Comparison of ENCODE assay signal across 19 cellular contexts in genomic region chr4:10086506-10087120, GRCh38. TPM values are rescaled to one million over a fixed set of nuclear protein-coding genes. Genes with fewer than 3 reads are reported as not detected.
DNase-seq lines count a peak whose midpoint lies in the region; ATAC-seq and TF ChIP-seq lines count a peak whose summit lies in the region.
"Had no signal": no experiment of that assay in that cellular context is flagged by ENCODE, and none has a peak within 500 bp of the region (broad histone marks: within the 10 kb centered on the region; RNA-seq: fewer than 3 reads in every experiment).

No MANE protein-coding gene starts in this region.

- H3K79me1 ChIP-seq in mesenchymal stem cell (replicated peaks; ENCODE audit: low read length, poor library complexity, severe bottlenecking) = peaks cover 20% of the 10 kb centered on the region
- no peaks in the 10 kb centered on the region for H3K79me1 ChIP-seq in trophoblast cell (ENCODE audit: low read length)

- TF ChIP-seq EP300 in gastroesophageal sphincter (IDR thresholded peaks at IDR 0.05) = no peak

- no peak overlapping the region for H3K23ac ChIP-seq in mesenchymal stem cell (ENCODE audit: low read length in 2 of 2)
- no peak overlapping the region for H3K23ac ChIP-seq in trophoblast cell (ENCODE audit: low read length)

- DNase-seq in Right ventricle myocardium inferior (ENCODE audit: missing footprints) (peak; percentile 39), right atrium auricular region (ENCODE audit: low spot score) (no peak), mesenchymal stem cell (no peak), trophoblast cell (no peak), colonic mucosa (no peak)
- no peak for DNase-seq in stimulated activated naive CD8-positive, alpha-beta T cell treated with anti-CD3 and anti-CD28 coated beads, Interleukin-15, amount 100 ng/mL, for 72 hours
- DNase-seq: activated CD4-positive, alpha-beta T cell treated with anti-CD3 and anti-CD28 coated beads for 4 hours; activated effector memory CD4-positive, alpha-beta T cell treated with Interleukin-2 at 50 U/mL for 16 hours; erythroblast; foreskin melanocyte; NCI-H1417 treated with DMSO at 0.1 percent for 48 hours; NCI-H524 treated with DMSO at 0.1 percent for 48 hours; retina; RPMI8226 had no signal

- no peaks in the 10 kb centered on the region for H3K27me3 Mint-ChIP-seq in stimulated activated naive CD8-positive, alpha-beta T cell treated with anti-CD3 and anti-CD28 coated beads, Interleukin-15, amount 100 ng/mL, for 72 hours
- H3K27me3 Mint-ChIP-seq: IgD-negative memory B cell had no signal

- 74% methylated on average over 4 of the region's 13 CpGs; no CpG with 5 or more reads in 1 of the 2 donors for WGBS in gastroesophageal sphincter (ENCODE audit: low coverage in 1 of 2), 2 donors
- 97% methylated on average over 13 of the region's 13 CpGs for WGBS in mesenchymal stem cell
- WGBS in trophoblast cell (ENCODE audit: extremely low coverage, insufficient coverage, insufficient read length) = no CpG with 5 or more reads among the region's 13 CpGs

- H3K4me3 ChIP-seq in right atrium auricular region = no peak overlapping the region
- H3K4me3 ChIP-seq in gastroesophageal sphincter = no peak overlapping the region
- no peak overlapping the region for H3K4me3 ChIP-seq in mesenchymal stem cell (ENCODE audit: insufficient read depth in 1 of 2, low read depth in 1 of 2, low read length in 2 of 2)
- no peak overlapping the region for H3K4me3 ChIP-seq in trophoblast cell (ENCODE audit: low read depth, low read length)
- H3K4me3 ChIP-seq in colonic mucosa = no peak overlapping the region
- H3K4me3 ChIP-seq: BLaER1 treated with 17β-estradiol and CSF1 and Interleukin-3, amounts not matched to agents 10 nM and 100 nM; neural progenitor cell had no signal

- H3K9me3 ChIP-seq in right atrium auricular region (no peaks in the 10 kb centered on the region), gastroesophageal sphincter (no peaks in the 10 kb centered on the region), mesenchymal stem cell (ENCODE audit: control insufficient read depth, low read length) (no peaks in the 10 kb centered on the region), trophoblast cell (ENCODE audit: insufficient read depth, low read depth, low read length) (peaks cover 2% of the 10 kb centered on the region), colonic mucosa (no peaks in the 10 kb centered on the region)
- H3K9me3 ChIP-seq: BLaER1 treated with 17β-estradiol and CSF1 and Interleukin-3, amounts not matched to agents 10 nM and 100 nM had no signal

- intact Hi-C loops in Right ventricle myocardium inferior (cut with DNase I) = no loop called here
- intact Hi-C loops in colonic mucosa (cut with DNase I) = no loop called here

- H3K4me1 Mint-ChIP-seq in stimulated activated naive CD8-positive, alpha-beta T cell treated with anti-CD3 and anti-CD28 coated beads, Interleukin-15, amount 100 ng/mL, for 72 hours = peaks cover 21% of the 10 kb centered on the region
- H3K4me1 Mint-ChIP-seq: neural progenitor cell had no signal

- H4K12ac ChIP-seq in trophoblast cell (ENCODE audit: low read depth, low read length) = no peak overlapping the region

- no peak overlapping the region for H3K18ac ChIP-seq in mesenchymal stem cell (ENCODE audit: low read depth in 1 of 2, low read length in 2 of 2)
- H3K18ac ChIP-seq in trophoblast cell (ENCODE audit: low read length) = no peak overlapping the region

- H2AK5ac ChIP-seq in mesenchymal stem cell (ENCODE audit: low read length, severe bottlenecking) (peak overlapping the region; percentile 21), trophoblast cell (ENCODE audit: low read length) (no peak overlapping the region)

- H3K27me3 ChIP-seq in right atrium auricular region (no peaks in the 10 kb centered on the region), gastroesophageal sphincter (no peaks in the 10 kb centered on the region), mesenchymal stem cell (ENCODE audit: control insufficient read depth in 1 of 2, insufficient read depth in 1 of 2, low read length in 2 of 2) (no peaks in the 10 kb centered on the region), trophoblast cell (ENCODE audit: insufficient read depth, low read length) (no peaks in the 10 kb centered on the region), colonic mucosa (no peaks in the 10 kb centered on the region)
- H3K27me3 ChIP-seq: BLaER1 treated with 17β-estradiol and CSF1 and Interleukin-3, amounts not matched to agents 10 nM and 100 nM; neural progenitor cell had no signal

- no peak overlapping the region for H2BK15ac ChIP-seq in mesenchymal stem cell (ENCODE audit: low read depth, poor library complexity, severe bottlenecking)

- no peak overlapping the region for H3K14ac ChIP-seq in mesenchymal stem cell (ENCODE audit: low read length in 2 of 2)
- H3K14ac ChIP-seq in trophoblast cell (ENCODE audit: low read length) = no peak overlapping the region

- H2BK5ac ChIP-seq in mesenchymal stem cell (ENCODE audit: low read depth, low read length, poor library complexity, severe bottlenecking) (no peak overlapping the region), trophoblast cell (ENCODE audit: low read depth, low read length, poor library complexity) (no peak overlapping the region)

- no peak overlapping the region for H3K4ac ChIP-seq in mesenchymal stem cell (ENCODE audit: low read depth in 1 of 2, low read length in 2 of 2)
- H3K4ac ChIP-seq in trophoblast cell (ENCODE audit: low read depth, low read length) = no peak overlapping the region

- TF ChIP-seq CTCF in right atrium auricular region (IDR thresholded peaks at IDR 0.05) (no peak), gastroesophageal sphincter (IDR thresholded peaks at IDR 0.05) (no peak), colonic mucosa (IDR thresholded peaks at IDR 0.05) (no peak)

- peak overlapping the region; percentile 22 to 55 for H3K27ac Mint-ChIP-seq in stimulated activated naive CD8-positive, alpha-beta T cell treated with anti-CD3 and anti-CD28 coated beads, Interleukin-15, amount 100 ng/mL, for 72 hours
- H3K27ac Mint-ChIP-seq: neural progenitor cell had no signal

- H3K4me3 Mint-ChIP-seq in stimulated activated naive CD8-positive, alpha-beta T cell treated with anti-CD3 and anti-CD28 coated beads, Interleukin-15, amount 100 ng/mL, for 72 hours = no peak overlapping the region
- H3K4me3 Mint-ChIP-seq: IgD-negative memory B cell, neural progenitor cell had no signal

- H2AFZ ChIP-seq in mesenchymal stem cell (ENCODE audit: low read depth, low read length) = no peak overlapping the region
- H2AFZ ChIP-seq in trophoblast cell (ENCODE audit: insufficient read depth, low read length, poor library complexity) = no peak overlapping the region
- H2AFZ ChIP-seq: neural progenitor cell had no signal

- no peaks in the 10 kb centered on the region for H3K79me2 ChIP-seq in trophoblast cell (ENCODE audit: control insufficient read depth, insufficient read depth, low read length, poor library complexity)

- H4K8ac ChIP-seq in mesenchymal stem cell (ENCODE audit: low read length) (no peak overlapping the region), trophoblast cell (ENCODE audit: low read depth, low read length) (no peak overlapping the region)

- peaks cover 90% of the 10 kb centered on the region for H3K36me3 ChIP-seq in right atrium auricular region
- peaks cover 0 to 100% of the 10 kb centered on the region in 2 donors for H3K36me3 ChIP-seq in gastroesophageal sphincter
- peaks cover 82 to 99% of the 10 kb centered on the region in 2 experiments for H3K36me3 ChIP-seq in mesenchymal stem cell (ENCODE audit: control insufficient read depth in 1 of 2, insufficient read depth in 2 of 2, low read depth in 1 of 2, low read length in 2 of 2)
- H3K36me3 ChIP-seq in trophoblast cell (ENCODE audit: control insufficient read depth in 1 of 2, insufficient read depth in 2 of 2, low read length in 2 of 2) = peaks cover 95 to 99% of the 10 kb centered on the region in 2 experiments
- H3K36me3 ChIP-seq in colonic mucosa = peaks cover 70% of the 10 kb centered on the region
- H3K36me3 ChIP-seq: neural progenitor cell had no signal

- H3K4me2 ChIP-seq in mesenchymal stem cell (ENCODE audit: low read length, poor library complexity, severe bottlenecking) (no peak overlapping the region), trophoblast cell (ENCODE audit: low read length) (no peak overlapping the region)
- H3K4me2 ChIP-seq: BLaER1 treated with 17β-estradiol and CSF1 and Interleukin-3, amounts not matched to agents 10 nM and 100 nM; neural progenitor cell had no signal

- H4K91ac ChIP-seq in mesenchymal stem cell (ENCODE audit: low read length) (no peak overlapping the region), trophoblast cell (ENCODE audit: low read depth, low read length) (no peak overlapping the region)

- no peak for TF ChIP-seq POLR2A in gastroesophageal sphincter (IDR thresholded peaks at IDR 0.05)

- ATAC-seq in Right ventricle myocardium inferior (no peak), gastroesophageal sphincter (no peak), HG02981 (IDR thresholded peaks at IDR 0.05; ENCODE audit: unreplicated experiment) (no peak)
- ATAC-seq in stimulated activated naive CD8-positive, alpha-beta T cell treated with anti-CD3 and anti-CD28 coated beads, Interleukin-15, amount 100 ng/mL, for 72 hours = no peak

- H2BK120ac ChIP-seq in mesenchymal stem cell (ENCODE audit: low read depth, low read length) (no peak overlapping the region), trophoblast cell (ENCODE audit: insufficient read depth, low read length, poor library complexity) (no peak overlapping the region)

- H2BK12ac ChIP-seq in mesenchymal stem cell (ENCODE audit: low read length in 2 of 2) (no peak overlapping the region), trophoblast cell (ENCODE audit: low read length) (no peak overlapping the region)

- H3K4me1 ChIP-seq in right atrium auricular region (peaks cover 0 to 52% of the 10 kb centered on the region in 2 donors), gastroesophageal sphincter (peaks cover 0 to 75% (median 0%) of the 10 kb centered on the region in 3 donors), mesenchymal stem cell (ENCODE audit: control insufficient read depth, insufficient read depth, low read depth, low read length) (peaks cover 73% of the 10 kb centered on the region), trophoblast cell (ENCODE audit: control insufficient read depth in 1 of 2, insufficient read depth in 2 of 2, low read length in 2 of 2) (peaks cover 0 to under 1% of the 10 kb centered on the region in 2 experiments), colonic mucosa (peaks cover 6% of the 10 kb centered on the region)
- H3K4me1 ChIP-seq: neural progenitor cell had no signal

- H3K9ac ChIP-seq in mesenchymal stem cell (ENCODE audit: low read length) (no peak overlapping the region), trophoblast cell (ENCODE audit: low read length) (no peak overlapping the region), colonic mucosa (ENCODE audit: low read depth in 2 of 2, low read length in 2 of 2) (no peak overlapping the region)
- H3K9ac ChIP-seq: BLaER1 treated with 17β-estradiol and CSF1 and Interleukin-3, amounts not matched to agents 10 nM and 100 nM; neural progenitor cell had no signal

- H3K9me3 Mint-ChIP-seq in stimulated activated naive CD8-positive, alpha-beta T cell treated with anti-CD3 and anti-CD28 coated beads, Interleukin-15, amount 100 ng/mL, for 72 hours = no peaks in the 10 kb centered on the region
- H3K9me3 Mint-ChIP-seq: IgD-negative memory B cell, neural progenitor cell had no signal

- H3K27ac ChIP-seq in right atrium auricular region = peak overlapping the region in 1 of 2 donors; percentile 57
- peak overlapping the region in 3 of 4 donors; percentile 43 to 66 (median 62) for H3K27ac ChIP-seq in gastroesophageal sphincter
- peak overlapping the region; percentile 56 for H3K27ac ChIP-seq in mesenchymal stem cell (ENCODE audit: low read length, poor library complexity, severe bottlenecking)
- H3K27ac ChIP-seq in trophoblast cell (ENCODE audit: low read depth, low read length) = no peak overlapping the region
- H3K27ac ChIP-seq in colonic mucosa = no peak overlapping the region
- H3K27ac ChIP-seq: BLaER1 treated with 17β-estradiol and CSF1 and Interleukin-3, amounts not matched to agents 10 nM and 100 nM; neural progenitor cell had no signal

RNA-seq across cellular contexts. Expression of gene WDR1, which starts 30.0 kb away (rescaled TPM):
- total RNA-seq in Right ventricle myocardium inferior = 210 TPM
- 100 to 1,000 TPM; 109 to 216 TPM for total RNA-seq in right atrium auricular region
- 100 to 1,000 TPM; 353 to 530 (median 419) TPM for total RNA-seq in gastroesophageal sphincter
- polyA plus RNA-seq in mesenchymal stem cell (2013, experiment 1 of 2) = 208 TPM
- 215 TPM for polyA plus RNA-seq in mesenchymal stem cell (2013, experiment 2 of 2)
- 349 and 360 TPM in 2 replicates for polyA plus RNA-seq in trophoblast cell (2013)
- 100 to 1,000 TPM; 437 to 476 TPM for total RNA-seq in colonic mucosa

Comparison
In these comparisons a context has a peak if more than half of its experiments do, and no peak if none do; other contexts are left out.
1. H3K27ac ChIP-seq: peak in gastroesophageal sphincter (3 of 4) and mesenchymal stem cell (single experiment); none in trophoblast cell (single experiment) and colonic mucosa (single experiment).